Comparison of ENCODE assay signal across 22 cellular contexts in the genomic region with DNA sequence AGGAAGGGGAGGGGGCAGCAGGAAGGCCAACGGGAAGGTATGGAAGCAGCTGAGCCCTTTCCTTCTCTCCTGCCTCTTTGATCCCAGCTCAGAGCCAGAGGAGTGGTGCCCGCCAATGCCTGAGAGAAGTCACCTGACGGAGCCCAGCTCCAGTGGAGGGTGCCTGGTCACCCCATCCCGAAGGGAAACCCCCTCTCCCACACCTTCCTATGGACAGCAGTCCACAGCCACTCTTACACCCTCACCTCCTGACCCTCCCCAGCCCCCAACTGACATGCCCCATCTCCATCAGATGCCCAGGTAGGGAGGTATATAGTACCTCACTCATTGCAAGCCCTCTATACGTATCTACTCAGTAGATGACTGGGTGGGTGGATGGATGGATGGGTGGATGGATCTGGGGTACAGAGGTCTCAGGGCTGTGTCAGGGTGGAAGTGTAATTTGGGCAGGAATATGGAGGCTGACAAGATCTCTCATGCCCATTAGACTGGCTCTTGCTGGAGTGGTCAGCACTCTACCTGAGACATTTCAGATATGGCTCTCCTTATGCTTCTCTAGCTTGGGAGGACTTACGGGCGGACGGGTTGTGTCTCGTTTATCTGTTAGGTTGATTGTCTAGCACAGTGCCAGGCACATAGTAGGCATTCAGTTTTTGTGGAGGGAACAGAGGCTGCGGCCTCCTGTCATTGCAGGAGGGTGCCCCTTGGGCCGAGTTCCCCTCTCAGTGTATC. TPM values are rescaled to one million over a fixed set of nuclear protein-coding genes. Genes with fewer than 3 reads are reported as not detected.
DNase-seq lines count a peak whose midpoint lies in the region; ATAC-seq, FAIRE-seq and TF ChIP-seq lines count a peak whose summit lies in the region.
"Had no signal": no experiment of that assay in that cellular context is flagged by ENCODE, and none has a peak within 500 bp of the region (broad histone marks: within the 10 kb centered on the region; RNA-seq: fewer than 3 reads in every experiment).

No MANE protein-coding gene starts in this region.

- TF ChIP-seq RAD21 in HepG2 (CRISPR knock-in tag; IDR thresholded peaks at IDR 0.05), result no peak

- no peak overlapping the region for H3K9ac ChIP-seq in HepG2 (ENCODE audit: insufficient read depth, low read depth, low read length)
- H3K9ac ChIP-seq: GM23248 had no signal

- H3K4me2 ChIP-seq in HepG2 (ENCODE audit: low read depth, low read length), result no peak overlapping the region

- ATAC-seq in activated naive CD8-positive, alpha-beta T cell treated with anti-CD3 and anti-CD28 coated beads, Interleukin-2, amount 50 U/mL, for 24 hours, result no peak
- no peak for ATAC-seq in HepG2

- TF ChIP-seq POLR2A in HepG2 (IDR thresholded peaks at IDR 0.05; ENCODE audit: insufficient read depth in 1 of 2, low read depth in 2 of 2, low read length in 2 of 2), result no peak

- no peaks in the 10 kb centered on the region for H3K36me3 ChIP-seq in HepG2 (replicated peaks in 1 of 2; ENCODE audit: control insufficient read depth in 1 of 2, insufficient read depth in 2 of 2, low read length in 2 of 2)
- H3K36me3 ChIP-seq: Peyer's patch had no signal

- TF ChIP-seq CTCF in RWPE1 (conservative IDR thresholded peaks at IDR 0.05; ENCODE audit: low read depth), result no peak
- TF ChIP-seq CTCF in HepG2 (CRISPR knock-in tag; IDR thresholded peaks at IDR 0.05), result no peak
- TF ChIP-seq CTCF in type B pancreatic cell (conservative IDR thresholded peaks at IDR 0.05), result no peak

- H3K27ac Mint-ChIP-seq in activated naive CD8-positive, alpha-beta T cell treated with anti-CD3 and anti-CD28 coated beads for 36 hours, result peak overlapping the region; percentile 16
- H3K27ac Mint-ChIP-seq in activated naive CD8-positive, alpha-beta T cell treated with anti-CD3 and anti-CD28 coated beads, Interleukin-2, amount 50 U/mL, for 24 hours, result no peak overlapping the region
- H3K27ac Mint-ChIP-seq in type B pancreatic cell, result no peak overlapping the region
- H3K27ac Mint-ChIP-seq: HFFc6 had no signal

- TF ChIP-seq EP300 in HepG2 (IDR thresholded peaks at IDR 0.05; ENCODE audit: low read depth in 2 of 2, low read length in 2 of 2), result no peak
- no peak for TF ChIP-seq EP300 in HepG2 (CRISPR knock-in tag; IDR thresholded peaks at IDR 0.05; ENCODE audit: borderline replicate concordance)

- intact Hi-C loops in HepG2 (cut with micrococcal nuclease; ENCODE audit: unreplicated experiment), result no loop called here

- BruUV-seq in HepG2 (replicated peaks; lab: Mats Ljungman, UMichigan), result no TSS peak

- H3K4me3 Mint-ChIP-seq in activated naive CD8-positive, alpha-beta T cell treated with anti-CD3 and anti-CD28 coated beads for 36 hours, result peak overlapping the region; percentile 29
- H3K4me3 Mint-ChIP-seq in activated naive CD8-positive, alpha-beta T cell treated with anti-CD3 and anti-CD28 coated beads, Interleukin-2, amount 50 U/mL, for 24 hours, result no peak overlapping the region
- peak overlapping the region; percentile 38 for H3K4me3 Mint-ChIP-seq in type B pancreatic cell
- H3K4me3 Mint-ChIP-seq: HFFc6 had no signal

- POLR2A ChIA-PET in RWPE1 (lab: Yijun Ruan, JAX; ENCODE audit: low non-redundant PET) (no interaction called here), HepG2 (lab: Yijun Ruan, JAX) (no interaction called here)

- in situ Hi-C loops in HepG2 (cut with HindIII; ENCODE audit: extremely low pct_ligation_motif_present, low pct_unique_long_range_greater_than_20kb), result loop anchor here (5.0 kb wide), 1 partner anchor 74 kb away; a partner anchor contains a TSS

- H3K9me3 ChIP-seq in HepG2 (ENCODE audit: low read length), result no peaks in the 10 kb centered on the region
- H3K9me3 ChIP-seq: Peyer's patch had no signal

- no peak for DNase-seq in activated naive CD8-positive, alpha-beta T cell treated with anti-CD3 and anti-CD28 coated beads for 36 hours
- DNase-seq in activated naive CD8-positive, alpha-beta T cell treated with anti-CD3 and anti-CD28 coated beads, Interleukin-2, amount 50 U/mL, for 24 hours, result no peak
- DNase-seq in RWPE1 (ENCODE audit: low spot score), result no peak
- DNase-seq in HepG2 (ENCODE audit: low spot score), result no peak
- peak; percentile 48 for DNase-seq in type B pancreatic cell (ENCODE audit: extremely low spot score, unreplicated experiment)
- no peak for DNase-seq in activated CD4-positive, alpha-beta T cell treated with anti-CD3 and anti-CD28 coated beads for 48 hours
- no peak for DNase-seq in KG1 (lab: John Stamatoyannopoulos, UW)
- DNase-seq in NCI-H526 treated with DMSO at 0.1 percent for 48 hours (lab: John Stamatoyannopoulos, UW), result no peak
- DNase-seq: CD4-positive, alpha-beta memory T cell; DND-41; GF-D8; GM23248; HFFc6; Karpas-422; NCI-H1105 treated with DMSO at 0.1 percent for 48 hours; NCI-H187; NCI-H2171; Peyer's patch; SHP77 had no signal

- WGBS in HepG2 (ENCODE audit: low lambda C conversion rate), result 47% methylated on average over 10 of the region's 11 CpGs

- no peak overlapping the region for H3K4me3 ChIP-seq in HepG2 (replicated peaks in 1 of 3; ENCODE audit: insufficient read depth in 1 of 3, low read depth in 2 of 3, low read length in 3 of 3)
- H3K4me3 ChIP-seq: GM23248, Peyer's patch had no signal

- H3K27ac ChIP-seq in RWPE1, result peak overlapping the region; percentile 86; the same call in 1 of the 2 replicates
- no peak overlapping the region for H3K27ac ChIP-seq in HepG2 (ENCODE audit: extremely low read length, insufficient read depth, low read length)
- H3K27ac ChIP-seq: GM23248, HL-60, Peyer's patch had no signal

- peaks cover 72% of the 10 kb centered on the region for H3K4me1 ChIP-seq in HepG2 (ENCODE audit: insufficient read depth, low read length)

- CTCF ChIA-PET in RWPE1 (lab: Yijun Ruan, JAX), result interaction anchor here (0.6 to 1.5 kb wide), 2 partner anchors 72 to 468 kb away, joined by 3 to 4 read pairs; no protein-coding TSS in a partner anchor
- CTCF ChIA-PET in HepG2 (lab: Yijun Ruan, JAX; ENCODE audit: low intra/inter-chr PET ratio, low total read pairs), result no interaction called here

- no peaks in the 10 kb centered on the region for H4K20me1 ChIP-seq in HepG2 (ENCODE audit: insufficient read depth, low read length)

- no peak for FAIRE-seq in HepG2 (lab: Jason Lieb, UNC)
- FAIRE-seq: A204.1 had no signal

- no peaks in the 10 kb centered on the region for H3K9me3 Mint-ChIP-seq in activated naive CD8-positive, alpha-beta T cell treated with anti-CD3 and anti-CD28 coated beads for 36 hours
- H3K9me3 Mint-ChIP-seq in activated naive CD8-positive, alpha-beta T cell treated with anti-CD3 and anti-CD28 coated beads, Interleukin-2, amount 50 U/mL, for 24 hours, result no peaks in the 10 kb centered on the region
- no peaks in the 10 kb centered on the region for H3K9me3 Mint-ChIP-seq in type B pancreatic cell
- H3K9me3 Mint-ChIP-seq: CD4-positive, alpha-beta memory T cell; HFFc6 had no signal

- H3K4me1 Mint-ChIP-seq in activated naive CD8-positive, alpha-beta T cell treated with anti-CD3 and anti-CD28 coated beads for 36 hours, result peaks cover 20% of the 10 kb centered on the region
- peaks cover 14% of the 10 kb centered on the region for H3K4me1 Mint-ChIP-seq in activated naive CD8-positive, alpha-beta T cell treated with anti-CD3 and anti-CD28 coated beads, Interleukin-2, amount 50 U/mL, for 24 hours
- H3K4me1 Mint-ChIP-seq in type B pancreatic cell (ENCODE audit: unreplicated experiment), result peaks cover 13% of the 10 kb centered on the region

- H3K36me3 Mint-ChIP-seq in activated naive CD8-positive, alpha-beta T cell treated with anti-CD3 and anti-CD28 coated beads for 36 hours, result peaks cover 2% of the 10 kb centered on the region
- H3K36me3 Mint-ChIP-seq in activated naive CD8-positive, alpha-beta T cell treated with anti-CD3 and anti-CD28 coated beads, Interleukin-2, amount 50 U/mL, for 24 hours (ENCODE audit: low read depth), result no peaks in the 10 kb centered on the region
- H3K36me3 Mint-ChIP-seq in type B pancreatic cell, result no peaks in the 10 kb centered on the region
- H3K36me3 Mint-ChIP-seq: CD4-positive, alpha-beta memory T cell had no signal

- H3K27me3 ChIP-seq in HepG2 (ENCODE audit: control insufficient read depth in 1 of 2, insufficient read depth in 2 of 2, low read length in 2 of 2), result peaks cover 0 to 49% of the 10 kb centered on the region in 2 experiments; a peak in 4 of 5 replicates
- H3K27me3 ChIP-seq: Peyer's patch had no signal

- no peaks in the 10 kb centered on the region for H3K79me2 ChIP-seq in HepG2 (ENCODE audit: insufficient read depth, low read length)

- H2AFZ ChIP-seq in HepG2 (ENCODE audit: low read length), result no peak overlapping the region
- H2AFZ ChIP-seq: GM23248 had no signal

- H3K27me3 Mint-ChIP-seq in activated naive CD8-positive, alpha-beta T cell treated with anti-CD3 and anti-CD28 coated beads for 36 hours, result peaks cover 22% of the 10 kb centered on the region
- H3K27me3 Mint-ChIP-seq in activated naive CD8-positive, alpha-beta T cell treated with anti-CD3 and anti-CD28 coated beads, Interleukin-2, amount 50 U/mL, for 24 hours, result peaks cover 14% of the 10 kb centered on the region
- H3K27me3 Mint-ChIP-seq in type B pancreatic cell, result peaks cover 35% of the 10 kb centered on the region

RNA-seq across cellular contexts. Expression of a gene that starts 13.4 kb away (rescaled TPM):
- 10 to 100 TPM; 17.9 to 23.7 TPM for total RNA-seq in activated naive CD8-positive, alpha-beta T cell treated with anti-CD3 and anti-CD28 coated beads for 36 hours
- 0.07 TPM in 1 of 2 replicates, not detected in the other for total RNA-seq in HepG2 (2016; rRNA removed; fragmentation: Illumina TruSeq; extraction: Trizol)
- not detected in 2 replicates for total RNA-seq in HepG2 (2016; cell fraction: cytosol; rRNA removed; fragmentation: Illumina TruSeq; extraction: Trizol; ENCODE audit: low read depth)
- total RNA-seq in HepG2 (2016; cell fraction: insoluble cytoplasmic fraction; rRNA removed; fragmentation: Illumina TruSeq; extraction: Trizol), result 0.28 TPM in 1 of 2 replicates, not detected in the other
- 0.24 and 0.25 TPM in 2 replicates for total RNA-seq in HepG2 (2016; cell fraction: membrane; rRNA removed; fragmentation: Illumina TruSeq; extraction: Trizol)
- 0.44 and 0.96 TPM in 2 replicates for total RNA-seq in HepG2 (2016; cell fraction: nucleus; rRNA removed; fragmentation: Illumina TruSeq; extraction: Trizol)
- 2.2 and 2.4 TPM in 2 replicates for polyA plus RNA-seq in HepG2 (2011; rRNA removed)
- polyA plus RNA-seq in HepG2 (2011; cell fraction: cytosol; rRNA removed), result 0.49 and 2.1 TPM in 2 replicates
- 10.4 and 24.0 TPM in 2 replicates for polyA plus RNA-seq in HepG2 (2011; cell fraction: nucleus; rRNA removed)
- 2.3 and 3.0 TPM in 2 replicates for polyA plus RNA-seq in HepG2 (2012)
- polyA plus RNA-seq in HepG2 (2016; cell fraction: cytosol; fragmentation: Illumina TruSeq; extraction: Trizol; ENCODE audit: low read depth), result 0.10 and 0.23 TPM in 2 replicates
- 0.28 TPM in 1 of 2 replicates, not detected in the other for polyA plus RNA-seq in HepG2 (2016; cell fraction: insoluble cytoplasmic fraction; fragmentation: Illumina TruSeq; extraction: Trizol; ENCODE audit: low read depth)
- polyA plus RNA-seq in HepG2 (2016; cell fraction: membrane; fragmentation: Illumina TruSeq; extraction: Trizol; ENCODE audit: low read depth), result 0.50 TPM in 1 of 2 replicates, not detected in the other
- polyA plus RNA-seq in HepG2 (2016; cell fraction: nucleus; fragmentation: Illumina TruSeq; extraction: Trizol; ENCODE audit: insufficient read depth, low read depth), result 0.48 and 0.88 TPM in 2 replicates
- polyA minus RNA-seq in HepG2 (2011; rRNA and poly(A)+ RNA removed; ENCODE audit: low replicate concordance), result 1.2 TPM in 1 of 2 replicates, not detected in the other
- polyA minus RNA-seq in HepG2 (2011; cell fraction: cytosol; rRNA and poly(A)+ RNA removed), result not detected in 2 replicates
- polyA minus RNA-seq in HepG2 (2011; cell fraction: nucleus; rRNA and poly(A)+ RNA removed), result 1.2 and 1.7 TPM in 2 replicates
- total RNA-seq in type B pancreatic cell (ENCODE audit: low replicate concordance), result 5.5 and 27.4 TPM in 2 replicates

RNA-seq across cellular contexts. Expression of a gene that starts 19.0 kb away (rescaled TPM):
- not detected for total RNA-seq in activated naive CD8-positive, alpha-beta T cell treated with anti-CD3 and anti-CD28 coated beads for 36 hours
- total RNA-seq in HepG2 (2016; rRNA removed; fragmentation: Illumina TruSeq; extraction: Trizol) (0.07 TPM in 1 of 2 replicates, not detected in the other), type B pancreatic cell (ENCODE audit: low replicate concordance) (not detected in 2 replicates)
- not detected in 2 replicates for total RNA-seq in HepG2 (2016; cell fraction: cytosol; rRNA removed; fragmentation: Illumina TruSeq; extraction: Trizol; ENCODE audit: low read depth)
- total RNA-seq in HepG2 (2016; cell fraction: insoluble cytoplasmic fraction; rRNA removed; fragmentation: Illumina TruSeq; extraction: Trizol), result not detected in 2 replicates
- not detected in 2 replicates for total RNA-seq in HepG2 (2016; cell fraction: membrane; rRNA removed; fragmentation: Illumina TruSeq; extraction: Trizol)
- total RNA-seq in HepG2 (2016; cell fraction: nucleus; rRNA removed; fragmentation: Illumina TruSeq; extraction: Trizol), result not detected in 2 replicates
- polyA plus RNA-seq in HepG2 (2011; rRNA removed), result 0.47 and 1.1 TPM in 2 replicates
- 0.21 and 0.60 TPM in 2 replicates for polyA plus RNA-seq in HepG2 (2011; cell fraction: cytosol; rRNA removed)
- 4.1 and 9.2 TPM in 2 replicates for polyA plus RNA-seq in HepG2 (2011; cell fraction: nucleus; rRNA removed)
- 2.2 and 2.4 TPM in 2 replicates for polyA plus RNA-seq in HepG2 (2012)
- polyA plus RNA-seq in HepG2 (2016; cell fraction: cytosol; fragmentation: Illumina TruSeq; extraction: Trizol; ENCODE audit: low read depth), result not detected in 2 replicates
- polyA plus RNA-seq in HepG2 (2016; cell fraction: insoluble cytoplasmic fraction; fragmentation: Illumina TruSeq; extraction: Trizol; ENCODE audit: low read depth), result not detected in 2 replicates
- polyA plus RNA-seq in HepG2 (2016; cell fraction: membrane; fragmentation: Illumina TruSeq; extraction: Trizol; ENCODE audit: low read depth), result not detected in 2 replicates
- polyA plus RNA-seq in HepG2 (2016; cell fraction: nucleus; fragmentation: Illumina TruSeq; extraction: Trizol; ENCODE audit: insufficient read depth, low read depth), result 0.51 and 0.55 TPM in 2 replicates
- polyA minus RNA-seq in HepG2 (2011; rRNA and poly(A)+ RNA removed; ENCODE audit: low replicate concordance), result 6.3 TPM in 1 of 2 replicates, not detected in the other
- 2.1 and 2.7 TPM in 2 replicates for polyA minus RNA-seq in HepG2 (2011; cell fraction: cytosol; rRNA and poly(A)+ RNA removed)
- 3.7 and 7.2 TPM in 2 replicates for polyA minus RNA-seq in HepG2 (2011; cell fraction: nucleus; rRNA and poly(A)+ RNA removed)
- total RNA-seq: CD4-positive, alpha-beta memory T cell; NCI-H460 had no signal
- polyA plus RNA-seq: CD4-positive, alpha-beta memory T cell had no signal

RNA-seq across cellular contexts. Expression of a gene that starts 40.4 kb away (rescaled TPM):
- not detected for total RNA-seq in activated naive CD8-positive, alpha-beta T cell treated with anti-CD3 and anti-CD28 coated beads for 36 hours
- not detected in 2 replicates for total RNA-seq in HepG2 (2016; rRNA removed; fragmentation: Illumina TruSeq; extraction: Trizol)
- total RNA-seq in HepG2 (2016; cell fraction: cytosol; rRNA removed; fragmentation: Illumina TruSeq; extraction: Trizol; ENCODE audit: low read depth), result not detected in 2 replicates
- total RNA-seq in HepG2 (2016; cell fraction: insoluble cytoplasmic fraction; rRNA removed; fragmentation: Illumina TruSeq; extraction: Trizol), result not detected in 2 replicates
- not detected in 2 replicates for total RNA-seq in HepG2 (2016; cell fraction: membrane; rRNA removed; fragmentation: Illumina TruSeq; extraction: Trizol)
- total RNA-seq in HepG2 (2016; cell fraction: nucleus; rRNA removed; fragmentation: Illumina TruSeq; extraction: Trizol), result not detected in 2 replicates
- not detected in 2 replicates for polyA plus RNA-seq in HepG2 (2011; rRNA removed)
- polyA plus RNA-seq in HepG2 (2011; cell fraction: cytosol; rRNA removed), result not detected in 2 replicates
- not detected in 2 replicates for polyA plus RNA-seq in HepG2 (2011; cell fraction: nucleus; rRNA removed)
- polyA plus RNA-seq in HepG2 (2012), result 34.1 and 38.2 TPM in 2 replicates
- polyA plus RNA-seq in HepG2 (2016; cell fraction: cytosol; fragmentation: Illumina TruSeq; extraction: Trizol; ENCODE audit: low read depth), result not detected in 2 replicates
- not detected in 2 replicates for polyA plus RNA-seq in HepG2 (2016; cell fraction: insoluble cytoplasmic fraction; fragmentation: Illumina TruSeq; extraction: Trizol; ENCODE audit: low read depth)
- polyA plus RNA-seq in HepG2 (2016; cell fraction: membrane; fragmentation: Illumina TruSeq; extraction: Trizol; ENCODE audit: low read depth), result not detected in 2 replicates
- polyA plus RNA-seq in HepG2 (2016; cell fraction: nucleus; fragmentation: Illumina TruSeq; extraction: Trizol; ENCODE audit: insufficient read depth, low read depth), result not detected in 2 replicates
- polyA minus RNA-seq in HepG2 (2011; rRNA and poly(A)+ RNA removed; ENCODE audit: low replicate concordance), result not detected in 2 replicates
- polyA minus RNA-seq in HepG2 (2011; cell fraction: cytosol; rRNA and poly(A)+ RNA removed), result 0.70 TPM in 1 of 2 replicates, not detected in the other
- 0.26 TPM in 1 of 2 replicates, not detected in the other for polyA minus RNA-seq in HepG2 (2011; cell fraction: nucleus; rRNA and poly(A)+ RNA removed)
- not detected in 2 replicates for total RNA-seq in type B pancreatic cell (ENCODE audit: low replicate concordance)
- total RNA-seq: CD4-positive, alpha-beta memory T cell; GM23248; HFFc6; NCI-H460; Peyer's patch had no signal
- polyA plus RNA-seq: CD4-positive, alpha-beta memory T cell; GM23248 had no signal

RNA-seq across cellular contexts. Expression of a gene that starts 57.2 kb away (rescaled TPM):
- total RNA-seq in activated naive CD8-positive, alpha-beta T cell treated with anti-CD3 and anti-CD28 coated beads for 36 hours, result not detected
- total RNA-seq in HepG2 (2016; rRNA removed; fragmentation: Illumina TruSeq; extraction: Trizol) (58.5 and 66.9 TPM in 2 replicates), type B pancreatic cell (ENCODE audit: low replicate concordance) (0.43 TPM in 1 of 2 replicates, not detected in the other)
- 17.6 and 18.7 TPM in 2 replicates for total RNA-seq in HepG2 (2016; cell fraction: cytosol; rRNA removed; fragmentation: Illumina TruSeq; extraction: Trizol; ENCODE audit: low read depth)
- 53.8 and 67.4 TPM in 2 replicates for total RNA-seq in HepG2 (2016; cell fraction: insoluble cytoplasmic fraction; rRNA removed; fragmentation: Illumina TruSeq; extraction: Trizol)
- 53.8 and 64.2 TPM in 2 replicates for total RNA-seq in HepG2 (2016; cell fraction: membrane; rRNA removed; fragmentation: Illumina TruSeq; extraction: Trizol)
- 81.5 and 83.9 TPM in 2 replicates for total RNA-seq in HepG2 (2016; cell fraction: nucleus; rRNA removed; fragmentation: Illumina TruSeq; extraction: Trizol)
- 74.8 and 121 TPM in 2 replicates for polyA plus RNA-seq in HepG2 (2011; rRNA removed)
- 47.5 and 102 TPM in 2 replicates for polyA plus RNA-seq in HepG2 (2011; cell fraction: cytosol; rRNA removed)
- 131 and 258 TPM in 2 replicates for polyA plus RNA-seq in HepG2 (2011; cell fraction: nucleus; rRNA removed)
- polyA plus RNA-seq in HepG2 (2012), result 59.1 and 64.3 TPM in 2 replicates
- 10.5 and 13.0 TPM in 2 replicates for polyA plus RNA-seq in HepG2 (2016; cell fraction: cytosol; fragmentation: Illumina TruSeq; extraction: Trizol; ENCODE audit: low read depth)
- 31.3 and 35.9 TPM in 2 replicates for polyA plus RNA-seq in HepG2 (2016; cell fraction: insoluble cytoplasmic fraction; fragmentation: Illumina TruSeq; extraction: Trizol; ENCODE audit: low read depth)
- polyA plus RNA-seq in HepG2 (2016; cell fraction: membrane; fragmentation: Illumina TruSeq; extraction: Trizol; ENCODE audit: low read depth), result 36.7 and 41.7 TPM in 2 replicates
- 102 and 105 TPM in 2 replicates for polyA plus RNA-seq in HepG2 (2016; cell fraction: nucleus; fragmentation: Illumina TruSeq; extraction: Trizol; ENCODE audit: insufficient read depth, low read depth)
- 0.19 and 706 TPM in 2 replicates for polyA minus RNA-seq in HepG2 (2011; rRNA and poly(A)+ RNA removed; ENCODE audit: low replicate concordance)
- polyA minus RNA-seq in HepG2 (2011; cell fraction: cytosol; rRNA and poly(A)+ RNA removed), result 95.5 and 142 TPM in 2 replicates
- polyA minus RNA-seq in HepG2 (2011; cell fraction: nucleus; rRNA and poly(A)+ RNA removed), result 137 and 199 TPM in 2 replicates
- total RNA-seq: CD4-positive, alpha-beta memory T cell; GM23248; NCI-H460 had no signal
- polyA plus RNA-seq: CD4-positive, alpha-beta memory T cell; GM23248 had no signal
